In genomic region chr22:50469377-50470305, GRCh38 we compare ENCODE assay signal across 1 cellular context.
TF ChIP-seq lines count a peak whose summit lies in the region.

No MANE protein-coding gene starts in this region.

TF ChIP-seq in WTC11, 78 proteins besides CTCF, POLR2A, EP300 and RAD21 (continued from another document):
- TF ChIP-seq ZNF281 (CRISPR knock-in tag; IDR thresholded peaks at IDR 0.05) (no peak), GABPB1 (CRISPR knock-in tag; IDR thresholded peaks at IDR 0.05) (no peak), USF2 (CRISPR knock-in tag; IDR thresholded peaks at IDR 0.05) (no peak), ATF3 (CRISPR knock-in tag; conservative IDR thresholded peaks at IDR 0.05) (no peak), ZNF121 (CRISPR knock-in tag; IDR thresholded peaks at IDR 0.05) (no peak), AFF4 (CRISPR knock-in tag; IDR thresholded peaks at IDR 0.05; ENCODE audit: borderline replicate concordance) (no peak), ZNF532 (CRISPR knock-in tag; IDR thresholded peaks at IDR 0.05; ENCODE audit: borderline replicate concordance) (no peak)
